In the genomic region with DNA sequence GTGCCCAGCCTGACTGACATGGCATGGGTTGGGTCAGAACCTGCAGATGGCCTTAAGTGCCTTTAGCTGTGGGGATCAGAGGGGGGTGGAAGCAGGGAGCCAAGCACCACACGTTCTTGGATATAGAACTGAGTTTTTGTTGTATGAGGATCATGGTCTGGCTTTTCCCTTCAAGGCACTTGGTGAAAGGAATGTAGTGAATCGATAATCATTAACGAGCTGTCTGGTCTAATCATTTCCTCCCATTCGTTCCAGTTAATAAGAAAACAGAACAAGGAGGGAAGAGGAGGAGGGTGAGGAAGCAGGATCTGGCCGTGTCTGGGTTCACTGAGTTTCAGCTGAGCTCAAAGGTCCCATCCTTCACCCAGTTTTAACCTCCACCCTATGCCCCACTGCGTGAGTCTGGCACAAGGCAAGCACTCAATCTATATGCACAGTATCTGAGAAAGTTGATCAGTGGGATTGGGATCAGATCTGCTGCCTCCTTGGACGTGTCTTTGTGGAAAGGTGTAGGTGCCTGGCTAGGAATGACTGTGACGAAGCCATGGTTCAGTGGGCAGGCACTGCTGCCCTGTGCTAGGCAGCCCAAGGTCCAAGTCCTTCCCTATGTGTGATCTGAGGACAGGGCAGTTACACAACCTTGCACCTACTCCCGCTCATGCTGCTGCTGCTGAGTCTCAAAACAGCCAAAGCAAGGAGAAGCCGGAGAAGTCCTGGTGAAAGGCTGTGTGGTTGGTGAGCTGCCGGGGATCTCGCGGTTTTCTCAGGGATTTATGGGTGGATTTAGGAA, we compare ENCODE assay signal across 1 cellular context.
TF ChIP-seq lines count a peak whose summit lies in the region.

No MANE protein-coding gene starts in this region.

TF ChIP-seq in HepG2, 621 proteins besides CTCF, POLR2A, EP300 and RAD21 (continued from another document):
- TF ChIP-seq HNF4A (CRISPR knock-in tag; IDR thresholded peaks at IDR 0.05): peak; percentile 73
- no peak for TF ChIP-seq FIP1L1 (IDR thresholded peaks at IDR 0.05; ENCODE audit: borderline replicate concordance, insufficient read depth, low read depth, low read length)
- no peak for TF ChIP-seq SAFB2 (CRISPR knock-in tag; IDR thresholded peaks at IDR 0.05; ENCODE audit: borderline replicate concordance, low read depth)
- TF ChIP-seq JDP2 (CRISPR knock-in tag; IDR thresholded peaks at IDR 0.05; ENCODE audit: borderline replicate concordance): no peak
- peak; percentile 67 for TF ChIP-seq RXRA (CRISPR knock-in tag; IDR thresholded peaks at IDR 0.05)
- TF ChIP-seq ZNF512 (CRISPR knock-in tag; IDR thresholded peaks at IDR 0.05): no peak
- 0 out of 2 replicates have a peak, but pooled peaks have one; percentile 21 for TF ChIP-seq SALL1 (CRISPR knock-in tag; IDR thresholded peaks at IDR 0.05)
- TF ChIP-seq ZNF121 (CRISPR knock-in tag; IDR thresholded peaks at IDR 0.05): peak; percentile 58; the same call in 1 of the 2 replicates
- TF ChIP-seq SSRP1 (CRISPR knock-in tag; IDR thresholded peaks at IDR 0.05): no peak
- TF ChIP-seq ZBTB3 (CRISPR knock-in tag; IDR thresholded peaks at IDR 0.05; ENCODE audit: borderline replicate concordance, low read depth): no peak
- no peak for TF ChIP-seq FOSL2 (CRISPR knock-in tag; IDR thresholded peaks at IDR 0.05)
- TF ChIP-seq ZNF484 (CRISPR knock-in tag; IDR thresholded peaks at IDR 0.05; ENCODE audit: borderline replicate concordance, low read depth): no peak
- no peak for TF ChIP-seq PHB2 (IDR thresholded peaks at IDR 0.05; ENCODE audit: partially characterized antibody)
- TF ChIP-seq THRA (CRISPR knock-in tag; IDR thresholded peaks at IDR 0.05; ENCODE audit: borderline replicate concordance): peak; percentile 91; the same call in 1 of the 2 replicates
TF ChIP-seq in HepG2: peak in this region for 10.
